25 cellular contexts compared by ENCODE assay signal in genomic region chr9:33112099-33112498, GRCh38. TPM values are rescaled to one million over a fixed set of nuclear protein-coding genes. Genes with fewer than 3 reads are reported as not detected.
DNase-seq lines count a peak whose midpoint lies in the region; ATAC-seq and TF ChIP-seq lines count a peak whose summit lies in the region.
"Had no signal": no experiment of that assay in that cellular context is flagged by ENCODE, and none has a peak within 500 bp of the region (broad histone marks: within the 10 kb centered on the region; RNA-seq: fewer than 3 reads in every experiment).

No MANE protein-coding gene starts in this region.

- H3K9ac ChIP-seq in mammary epithelial cell (ENCODE audit: insufficient read depth, low read length), result no peak overlapping the region
- H3K9ac ChIP-seq: parathyroid adenoma had no signal

- no peak overlapping the region for H3K4me3 Mint-ChIP-seq in MCF 10A (ENCODE audit: unreplicated experiment)
- no peak overlapping the region for H3K4me3 Mint-ChIP-seq in activated CD8-positive, alpha-beta memory T cell treated with anti-CD3 and anti-CD28 coated beads, Interleukin-2, amount 10 ng/mL, durations not matched to agents 7 days and 5 days
- H3K4me3 Mint-ChIP-seq in memory B cell, result no peak overlapping the region

- no TSS peak for BruUV-seq in MCF 10A (replicated peaks; lab: Mats Ljungman, UMichigan)
- BruUV-seq in mammary epithelial cell (replicated peaks; lab: Mats Ljungman, UMichigan), result no TSS peak

- H3K27me3 ChIP-seq in mammary epithelial cell (ENCODE audit: insufficient read depth, low read length), result no peaks in the 10 kb centered on the region
- H3K27me3 ChIP-seq: esophagus muscularis mucosa, gastrocnemius medialis, Peyer's patch had no signal

- H3K36me3 ChIP-seq in mammary epithelial cell (ENCODE audit: insufficient read depth, low read length), result peaks cover 6% of the 10 kb centered on the region

- no peak overlapping the region for H3K27ac ChIP-seq in mammary epithelial cell (ENCODE audit: insufficient read depth, low read depth, low read length)
- H3K27ac ChIP-seq: esophagus muscularis mucosa, gastrocnemius medialis, parathyroid adenoma, Peyer's patch had no signal

- H3K27me3 Mint-ChIP-seq in MCF 10A (ENCODE audit: insufficient read depth, unreplicated experiment) (no peaks in the 10 kb centered on the region), memory B cell (no peaks in the 10 kb centered on the region)
- H3K27me3 Mint-ChIP-seq in activated CD8-positive, alpha-beta memory T cell treated with anti-CD3 and anti-CD28 coated beads, Interleukin-2, amount 10 ng/mL, durations not matched to agents 7 days and 5 days, result no peaks in the 10 kb centered on the region

- no peak overlapping the region for H3K4me2 ChIP-seq in mammary epithelial cell (ENCODE audit: insufficient read depth, low read depth, low read length)

- no peak overlapping the region for H3K4me3 ChIP-seq in mammary epithelial cell (replicated peaks in 1 of 3; ENCODE audit: insufficient read depth in 1 of 3, low read depth in 2 of 3, low read length in 3 of 3)
- H3K4me3 ChIP-seq: esophagus muscularis mucosa, gastrocnemius medialis, lung, Peyer's patch had no signal

- H4K20me1 ChIP-seq in mammary epithelial cell (ENCODE audit: insufficient read depth, low read length), result no peaks in the 10 kb centered on the region

- no peak for ATAC-seq in activated CD8-positive, alpha-beta memory T cell treated with anti-CD3 and anti-CD28 coated beads, Interleukin-2, amount 10 ng/mL, durations not matched to agents 7 days and 5 days
- no peak for ATAC-seq in memory B cell (ENCODE audit: low read depth)
- ATAC-seq: gastrocnemius medialis, sciatic nerve, SK-N-SH treated with all-trans-retinoic acid at 6 μM for 48 hours had no signal

- H3K79me2 ChIP-seq in mammary epithelial cell (ENCODE audit: insufficient read depth, low read length), result peaks cover 12% of the 10 kb centered on the region
- H3K79me2 ChIP-seq: parathyroid adenoma had no signal

- dilution Hi-C loops in mammary epithelial cell (cut with HindIII; ENCODE audit: low sequenced_read_pairs), result no loop called here

- DNase-seq in MCF 10A (ENCODE audit: unreplicated experiment), result no peak
- no peak for DNase-seq in mammary epithelial cell
- peak; percentile 26 for DNase-seq in activated CD8-positive, alpha-beta memory T cell treated with anti-CD3 and anti-CD28 coated beads, Interleukin-2, amount 10 ng/mL, durations not matched to agents 7 days and 5 days
- DNase-seq in memory B cell (ENCODE audit: low spot score in 2 of 2), result no peak
- no peak for DNase-seq in DMS 273 (lab: John Stamatoyannopoulos, UW; ENCODE audit: unreplicated experiment)
- DNase-seq in Kasumi-1 (lab: John Stamatoyannopoulos, UW), result no peak
- DNase-seq in EL, result no peak
- no peak for DNase-seq in G401 (ENCODE audit: low spot score)
- DNase-seq: activated CD4-positive, alpha-beta T cell treated with anti-CD3 and anti-CD28 coated beads for 1 hour; cerebellar nuclear complex; DND-41; effector CD4-positive, alpha-beta T cell; gastrocnemius medialis; HCEC 1CT; kidney; NCI-H1092; NCI-H2029; NCI-H446 treated with DMSO at 0.1 percent for 48 hours; NK-92 treated with Interleukin-12 subunit alpha and Interleukin-12 subunit beta, amount 100 ng/mL, for 24 hours; Peyer's patch had no signal

- H3K9me3 ChIP-seq in mammary epithelial cell (replicated peaks; ENCODE audit: insufficient read depth, low read length), result no peaks in the 10 kb centered on the region
- H3K9me3 ChIP-seq: esophagus muscularis mucosa, gastrocnemius medialis, Peyer's patch had no signal

- CTCF ChIA-PET in MCF 10A (lab: Yijun Ruan, JAX), result no interaction called here
- CTCF ChIA-PET in mammary epithelial cell (lab: Charles Lee; ENCODE audit: low non-redundant PET), result no interaction called here
- CTCF ChIA-PET in activated CD8-positive, alpha-beta memory T cell treated with anti-CD3 and anti-CD28 coated beads, Interleukin-2, amount 10 ng/mL, durations not matched to agents 7 days and 5 days (lab: Charles Lee), result no interaction called here

- TF ChIP-seq CTCF in MCF 10A (IDR thresholded peaks at IDR 0.05; ENCODE audit: unreplicated experiment) (no peak), mammary epithelial cell (conservative IDR thresholded peaks at IDR 0.05 in 1 of 2, IDR thresholded peaks at IDR 0.05 in 1 of 2; ENCODE audit: extremely low read depth in 1 of 2, insufficient read depth in 1 of 2, low read depth in 1 of 2, low read length in 2 of 2) (no peak)

- H3K4me1 Mint-ChIP-seq in MCF 10A (ENCODE audit: insufficient read depth, unreplicated experiment) (peaks cover 19% of the 10 kb centered on the region), memory B cell (peaks cover 16% of the 10 kb centered on the region)
- peaks cover 11% of the 10 kb centered on the region for H3K4me1 Mint-ChIP-seq in activated CD8-positive, alpha-beta memory T cell treated with anti-CD3 and anti-CD28 coated beads, Interleukin-2, amount 10 ng/mL, durations not matched to agents 7 days and 5 days

- in situ Hi-C loops in mammary epithelial cell (cut with MboI; ENCODE audit: low sequenced_read_pairs in 2 of 2) (no loop called here), G401 (cut with HindIII; ENCODE audit: low sequenced_read_pairs) (no loop called here)

- 100% methylated on average over 4 of the region's 4 CpGs for WGBS in mammary epithelial cell (ENCODE audit: low coverage, missing lambda C conversion rate)

- peaks cover 14% of the 10 kb centered on the region for H3K4me1 ChIP-seq in mammary epithelial cell (ENCODE audit: insufficient read depth, low read length)
- H3K4me1 ChIP-seq: Peyer's patch had no signal

- intact Hi-C loops in MCF 10A (cut with micrococcal nuclease), result no loop called here
- intact Hi-C loops in mammary epithelial cell (cut with micrococcal nuclease), result no loop called here

- H3K36me3 Mint-ChIP-seq in MCF 10A (ENCODE audit: insufficient read depth, unreplicated experiment) (peaks cover 97% of the 10 kb centered on the region), memory B cell (peaks cover 24% of the 10 kb centered on the region)
- peaks cover 20% of the 10 kb centered on the region for H3K36me3 Mint-ChIP-seq in activated CD8-positive, alpha-beta memory T cell treated with anti-CD3 and anti-CD28 coated beads, Interleukin-2, amount 10 ng/mL, durations not matched to agents 7 days and 5 days

- no peaks in the 10 kb centered on the region for H3K9me3 Mint-ChIP-seq in MCF 10A (ENCODE audit: unreplicated experiment)
- H3K9me3 Mint-ChIP-seq in activated CD8-positive, alpha-beta memory T cell treated with anti-CD3 and anti-CD28 coated beads, Interleukin-2, amount 10 ng/mL, durations not matched to agents 7 days and 5 days (ENCODE audit: low read depth), result no peaks in the 10 kb centered on the region
- no peaks in the 10 kb centered on the region for H3K9me3 Mint-ChIP-seq in memory B cell

- peak overlapping the region; percentile 76 for H3K27ac Mint-ChIP-seq in MCF 10A (ENCODE audit: low read depth, unreplicated experiment)
- no peak overlapping the region for H3K27ac Mint-ChIP-seq in activated CD8-positive, alpha-beta memory T cell treated with anti-CD3 and anti-CD28 coated beads, Interleukin-2, amount 10 ng/mL, durations not matched to agents 7 days and 5 days
- peak overlapping the region; percentile 70 for H3K27ac Mint-ChIP-seq in memory B cell

- POLR2A ChIA-PET in MCF 10A (lab: Yijun Ruan, JAX), result interaction anchor here (0.9 to 1.1 kb wide), 2 partner anchors 10 to 54 kb away, joined by 3 read pairs; no protein-coding TSS in a partner anchor

- no peak overlapping the region for H2AFZ ChIP-seq in mammary epithelial cell (ENCODE audit: low read depth, low read length)
- H2AFZ ChIP-seq: parathyroid adenoma had no signal

RNA-seq across cellular contexts. Expression of gene SMU1, which starts 35.6 kb away (rescaled TPM):
- total RNA-seq in MCF 10A (2022) (17.2 and 19.3 TPM in 2 replicates), mammary epithelial cell (10 to 100 TPM; 18.0 to 28.3 TPM)
- polyA plus RNA-seq in mammary epithelial cell, result 11.3 TPM
- 15.8 TPM for polyA minus RNA-seq in mammary epithelial cell
- total RNA-seq in activated CD8-positive, alpha-beta memory T cell treated with anti-CD3 and anti-CD28 coated beads, Interleukin-2, amount 10 ng/mL, durations not matched to agents 7 days and 5 days, result 10 to 100 TPM; 20.0 to 23.0 TPM
- 34.4 and 49.4 TPM in 2 replicates for total RNA-seq in G401 (2014; rRNA removed; shearing (Covaris generic))

RNA-seq across cellular contexts. Expression of gene B4GALT1, which starts 55.0 kb away (rescaled TPM):
- total RNA-seq in MCF 10A (2022), result 155 and 184 TPM in 2 replicates
- 100 to 1,000 TPM in 1 of 2 donors, 10 to 100 TPM in 1; 82.2 to 135 TPM for total RNA-seq in mammary epithelial cell
- polyA plus RNA-seq in mammary epithelial cell, result 69.9 TPM
- polyA minus RNA-seq in mammary epithelial cell, result 212 TPM
- 10 to 100 TPM; 33.8 to 35.2 TPM for total RNA-seq in activated CD8-positive, alpha-beta memory T cell treated with anti-CD3 and anti-CD28 coated beads, Interleukin-2, amount 10 ng/mL, durations not matched to agents 7 days and 5 days
- 15.1 and 15.3 TPM in 2 replicates for total RNA-seq in G401 (2014; rRNA removed; shearing (Covaris generic))
